ENCODE assay signal across 6 cellular contexts in the genomic region with DNA sequence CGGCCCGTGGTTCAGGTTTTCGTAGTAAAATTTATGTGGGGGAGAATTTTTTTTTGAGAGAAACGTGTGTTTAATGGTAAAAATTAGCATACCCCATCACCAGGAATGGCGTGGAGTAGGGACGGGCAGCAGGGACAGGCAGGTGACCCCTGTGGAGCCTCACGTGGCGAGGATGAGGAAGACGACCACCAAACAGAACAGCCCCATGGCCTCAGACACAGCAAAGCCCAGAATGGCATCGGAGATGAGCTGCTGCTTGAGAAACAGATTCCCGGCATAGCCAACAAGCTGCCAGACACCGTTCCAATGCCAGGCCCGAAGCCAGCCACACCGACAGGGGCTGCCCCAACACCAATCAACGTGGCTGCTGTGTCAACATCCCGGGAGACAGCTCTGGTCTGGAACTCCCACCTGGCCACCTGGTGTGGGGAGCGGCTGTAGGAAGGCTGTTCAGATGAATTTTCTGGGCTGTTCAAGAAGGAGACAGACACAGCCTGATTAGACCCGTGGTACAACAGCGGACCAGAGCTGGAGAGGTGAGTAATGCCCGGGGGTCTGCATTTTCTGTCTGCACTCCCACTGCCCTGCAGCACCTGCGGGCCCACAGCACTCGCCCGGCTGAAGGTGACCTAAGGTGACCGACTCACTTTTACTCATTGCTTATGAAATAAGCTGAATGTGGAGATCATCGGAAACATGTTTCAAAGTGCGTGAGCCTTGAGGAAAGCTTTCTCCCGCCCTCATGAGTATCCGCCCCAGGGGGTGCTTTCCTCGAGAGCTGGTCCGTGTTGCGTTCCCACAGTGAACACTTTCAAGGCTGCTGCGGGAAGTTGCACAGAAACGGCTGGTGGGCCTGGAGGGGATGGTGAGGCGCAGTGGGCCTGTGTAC.
"Had no signal": no experiment of that assay in that cellular context is flagged by ENCODE, and none has a peak within 500 bp of the region (broad histone marks: within the 10 kb centered on the region; RNA-seq: fewer than 3 reads in every experiment).

No MANE protein-coding gene starts in this region.

- H3K27ac ChIP-seq: cardiac muscle cell, left lung, right atrium auricular region, skin epidermis, tibial artery, uterus had no signal

- H3K36me3 ChIP-seq: cardiac muscle cell, left lung, right atrium auricular region, tibial artery, uterus had no signal

- H3K4me3 ChIP-seq: cardiac muscle cell, left lung, right atrium auricular region, skin epidermis, tibial artery, uterus had no signal

- H3K27me3 ChIP-seq: cardiac muscle cell, uterus had no signal

- H3K9me3 ChIP-seq: left lung, right atrium auricular region, tibial artery, uterus had no signal

- H3K4me1 ChIP-seq: right atrium auricular region, uterus had no signal
